9 cellular contexts compared by ENCODE assay signal in the genomic region with DNA sequence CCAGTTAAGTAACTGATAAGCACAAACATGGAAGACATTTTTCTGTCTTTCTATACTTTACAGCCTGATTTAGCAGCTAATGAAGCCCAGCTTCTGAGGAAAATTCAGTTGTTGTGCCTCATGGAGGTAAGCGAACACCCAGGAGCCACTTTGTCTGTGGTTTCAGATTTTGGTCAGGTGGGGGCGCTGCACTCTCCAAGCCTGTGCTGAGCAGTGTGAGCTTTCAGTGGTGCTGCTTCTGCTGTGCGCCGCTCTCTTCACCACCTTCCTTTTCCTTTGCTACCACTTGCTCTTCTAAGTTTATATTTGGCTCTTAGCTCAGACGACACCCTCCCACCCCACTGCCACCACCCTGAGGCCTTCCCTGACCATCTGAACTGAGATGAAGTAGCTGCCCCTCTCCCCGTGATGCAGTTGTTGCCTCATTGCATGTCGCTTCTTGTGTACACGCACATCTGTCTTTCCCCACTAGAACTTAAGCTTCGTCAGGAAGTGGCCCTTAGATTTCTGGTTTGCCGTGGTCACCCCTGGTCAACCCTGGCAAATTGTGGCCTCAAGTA. TPM values are rescaled to one million over a fixed set of nuclear protein-coding genes. Genes with fewer than 3 reads are reported as not detected.
DNase-seq lines count a peak whose midpoint lies in the region; TF ChIP-seq lines count a peak whose summit lies in the region.
"Had no signal": no experiment of that assay in that cellular context is flagged by ENCODE, and none has a peak within 500 bp of the region (broad histone marks: within the 10 kb centered on the region; RNA-seq: fewer than 3 reads in every experiment).

No MANE protein-coding gene starts in this region.

- DNase-seq in AML-193 (lab: John Stamatoyannopoulos, UW) (peak; percentile 40 to 57), HFF-Myc (ENCODE audit: extremely low read depth, low read depth) (no peak), T-helper 1 cell (peak; percentile 46 to 76 (median 70)), adrenal gland (peak in 6 of 7 donors; percentile 32 to 76 (median 54)), iPS-NIHi7 (ENCODE audit: extremely low spot score) (peak; percentile 85), HuH-7.5 (ENCODE audit: low spot score) (no peak), cerebellar nuclear complex (lab: John Stamatoyannopoulos, UW) (no peak)
- DNase-seq in stimulated activated CD4-positive, alpha-beta T cell treated with anti-CD3 and anti-CD28 coated beads, Interleukin-1b, Interleukin-23, amount 100 ng/mL, for 24 hours (ENCODE audit: low read depth in 4 of 4, low spot score in 1 of 4), result peak in 3 of 4 experiments; percentile 51 to 67 (median 54)

- no peaks in the 10 kb centered on the region for H3K4me1 ChIP-seq in adrenal gland (replicated peaks in 1 of 2)

- WGBS in adrenal gland, 4 donors, result 84 to 87% (median 85%) methylated on average over 10 of the region's 10 CpGs

- TF ChIP-seq POLR2A in adrenal gland (IDR thresholded peaks at IDR 0.05), result no peak

- H3K4me3 ChIP-seq in HFF-Myc (replicated peaks; ENCODE audit: low read depth, low read length) (no peak overlapping the region), adrenal gland (no peak overlapping the region)
- H3K4me3 ChIP-seq: skin epidermis had no signal

- peak; percentile 69 for TF ChIP-seq CTCF in HFF-Myc (IDR thresholded peaks at IDR 0.05; ENCODE audit: low read depth, low read length, missing control alignments)
- peak; percentile 17 to 56 (median 45) for TF ChIP-seq CTCF in adrenal gland (IDR thresholded peaks at IDR 0.05)

- H3K36me3 ChIP-seq in adrenal gland (replicated peaks in 1 of 2), result peaks cover 0 to 75% of the 10 kb centered on the region in 2 donors

- no peaks in the 10 kb centered on the region for H3K9me3 ChIP-seq in adrenal gland (replicated peaks in 1 of 3)

- intact Hi-C loops in adrenal gland (cut with DNase I), result no loop called here

- no peaks in the 10 kb centered on the region for H3K27me3 ChIP-seq in adrenal gland

- no peak overlapping the region for H3K27ac ChIP-seq in adrenal gland
- H3K27ac ChIP-seq: skin epidermis had no signal

RNA-seq across cellular contexts. Expression of gene PSMD13, which starts 14.0 kb away (rescaled TPM):
- 100 to 1,000 TPM in 1 of 8 donors, 10 to 100 TPM in 7; 62.2 to 126 (median 86.4) TPM for total RNA-seq in adrenal gland
- polyA plus RNA-seq in adrenal gland, result 100 to 1,000 TPM; 113 to 174 (median 146) TPM

RNA-seq across cellular contexts. Expression of gene SIRT3, which starts 14.7 kb away (rescaled TPM):
- 10 to 100 TPM; 13.8 to 28.2 (median 23.7) TPM for total RNA-seq in adrenal gland
- 10 to 100 TPM; 18.2 to 30.6 (median 29.4) TPM for polyA plus RNA-seq in adrenal gland

RNA-seq across cellular contexts. Expression of gene NLRP6, which starts 27.4 kb away (rescaled TPM):
- under 1 TPM in 6 of 8 donors, not detected in 2; 0.14 to 0.69 (median 0.24) TPM for total RNA-seq in adrenal gland
- under 1 TPM in 1 of 3 donors, not detected in 2; 0.16 TPM for polyA plus RNA-seq in adrenal gland

RNA-seq across cellular contexts. Expression of gene PGGHG, which starts 38.1 kb away (rescaled TPM):
- 1 to 10 TPM; 1.2 to 9.8 (median 7.1) TPM for total RNA-seq in adrenal gland
- polyA plus RNA-seq in adrenal gland, result 10 to 100 TPM in 2 of 3 donors, under 1 TPM in 1; 0.55 to 77.2 (median 29.4) TPM

RNA-seq across cellular contexts. Expression of gene RIC8A, which starts 43.3 kb away (rescaled TPM):
- total RNA-seq in adrenal gland, result 100 to 1,000 TPM in 1 of 8 donors, 10 to 100 TPM in 7; 68.1 to 105 (median 83.1) TPM
- polyA plus RNA-seq in adrenal gland, result 10 to 100 TPM; 60.9 to 83.6 (median 64.5) TPM

Comparison
In these comparisons a context has a peak if more than half of its experiments do, and no peak if none do; other contexts are left out.
1. DNase-seq: peak in AML-193 (2 of 2), T-helper 1 cell (5 of 5), adrenal gland (6 of 7), iPS-NIHi7 (single experiment) and stimulated activated CD4-positive, alpha-beta T cell treated with anti-CD3 and anti-CD28 coated beads, Interleukin-1b, Interleukin-23, amount 100 ng/mL, for 24 hours (3 of 4); none in HFF-Myc (single experiment), HuH-7.5 (single experiment) and cerebellar nuclear complex (0 of 2).